In genomic region chr5:171899792-171900191, GRCh38 we compare ENCODE assay signal across 27 cellular contexts.
DNase-seq lines count a peak whose midpoint lies in the region; FAIRE-seq and TF ChIP-seq lines count a peak whose summit lies in the region.
"Had no signal": no experiment of that assay in that cellular context is flagged by ENCODE, and none has a peak within 500 bp of the region (broad histone marks: within the 10 kb centered on the region; RNA-seq: fewer than 3 reads in every experiment).

No MANE protein-coding gene starts in this region.

- H3K27ac ChIP-seq in H9 (ENCODE audit: insufficient read length, low read depth, low read length): no peak overlapping the region
- H3K27ac ChIP-seq in H1 (ENCODE audit: low read depth, low read length): no peak overlapping the region
- H3K27ac ChIP-seq: GM23248, SJSA1 had no signal

- H2BK20ac ChIP-seq in H9 (ENCODE audit: low read depth, low read length, poor library complexity, severe bottlenecking) (no peak overlapping the region), H1 (ENCODE audit: low read length) (no peak overlapping the region)

- H3K79me2 ChIP-seq in H9 (ENCODE audit: insufficient read depth, low read length) (no peaks in the 10 kb centered on the region; the same call in 1 of the 2 replicates), H1 (ENCODE audit: control insufficient read depth in 1 of 2, insufficient read depth in 2 of 2, low read length in 2 of 2) (peaks cover 0 to 57% of the 10 kb centered on the region in 2 experiments; a peak in 3 of 4 replicates)

- peak; percentile 72 for FAIRE-seq in H1 (lab: Jason Lieb, UNC)
- FAIRE-seq: GM12891, HTR-8/SVneo, K562 had no signal

- peaks cover 1 to 32% (median 9%) of the 10 kb centered on the region in 3 experiments; a peak in 5 of 7 replicates for H3K36me3 Mint-ChIP-seq in H9 (ENCODE audit: insufficient read depth in 1 of 3, low read depth in 3 of 3)
- H3K36me3 Mint-ChIP-seq in mesothelial cell of epicardium: peaks cover 2% of the 10 kb centered on the region

- no peak overlapping the region for H4K5ac ChIP-seq in H9 (ENCODE audit: insufficient read length, low read depth, low read length)
- H4K5ac ChIP-seq in H1 (ENCODE audit: insufficient read length, low read depth, low read length): no peak overlapping the region

- H3K4me3 Mint-ChIP-seq in H9 (no peak overlapping the region), mesothelial cell of epicardium (no peak overlapping the region)
- H3K4me3 Mint-ChIP-seq: CD4-positive, alpha-beta memory T cell had no signal

- H3K79me1 ChIP-seq in H9 (ENCODE audit: insufficient read depth, low read depth, low read length, poor library complexity, severe bottlenecking) (no peaks in the 10 kb centered on the region), H1 (ENCODE audit: low read depth, low read length) (peaks cover 2% of the 10 kb centered on the region)

- H3K9me3 Mint-ChIP-seq in H9 (no peaks in the 10 kb centered on the region), mesothelial cell of epicardium (no peaks in the 10 kb centered on the region)
- H3K9me3 Mint-ChIP-seq: CD4-positive, alpha-beta memory T cell had no signal

- WGBS in H9 (ENCODE audit: extremely low coverage, insufficient read length, low lambda C conversion rate): no CpG with 5 or more reads among the region's 5 CpGs
- WGBS in H1 (ENCODE audit: extremely low coverage in 1 of 2, insufficient coverage in 1 of 2, insufficient read length in 1 of 2, insufficient replicate concordance in 2 of 2, low coverage in 1 of 2, low lambda C conversion rate in 2 of 2, missing lambda C conversion rate in 1 of 2), 2 experiments: 78% methylated on average over 5 of the region's 5 CpGs; no CpG with 5 or more reads in 1 of the 2 experiments

- H3K4me2 ChIP-seq in H9 (ENCODE audit: insufficient read depth, insufficient read length, low read length) (no peak overlapping the region), H1 (ENCODE audit: insufficient read depth in 1 of 2, low read depth in 2 of 2, low read length in 2 of 2) (no peak overlapping the region)

- TF ChIP-seq CTCF in H9 (conservative IDR thresholded peaks at IDR 0.05): no peak
- no peak for TF ChIP-seq CTCF in H1 (IDR thresholded peaks at IDR 0.05; ENCODE audit: control extremely low read depth in 1 of 3, insufficient read depth in 1 of 3, low read depth in 1 of 3, low read length in 3 of 3)
- no peak for TF ChIP-seq CTCF in mesothelial cell of epicardium (IDR thresholded peaks at IDR 0.05; ENCODE audit: unreplicated experiment)

- H2BK15ac ChIP-seq in H9 (ENCODE audit: low read depth, low read length): no peak overlapping the region
- no peak overlapping the region for H2BK15ac ChIP-seq in H1 (ENCODE audit: low read length)

- no peak overlapping the region for H3T11ph ChIP-seq in H9 (ENCODE audit: low read length)

- H3K27me3 Mint-ChIP-seq in H9 (ENCODE audit: low read depth) (no peaks in the 10 kb centered on the region), mesothelial cell of epicardium (ENCODE audit: low read depth) (no peaks in the 10 kb centered on the region)
- H3K27me3 Mint-ChIP-seq: CD4-positive, alpha-beta memory T cell had no signal

- no peak for TF ChIP-seq EP300 in H1 (IDR thresholded peaks at IDR 0.05; ENCODE audit: borderline replicate concordance in 1 of 2, low read depth in 2 of 2, low read length in 2 of 2)

- H2AFZ ChIP-seq in H9 (ENCODE audit: low read length) (no peak overlapping the region), H1 (ENCODE audit: low read length) (no peak overlapping the region)
- H2AFZ ChIP-seq: GM23248 had no signal

- no peak overlapping the region for H2AK5ac ChIP-seq in H9 (ENCODE audit: insufficient read length, low read length)
- no peak overlapping the region for H2AK5ac ChIP-seq in H1 (ENCODE audit: low read depth, low read length)

- no peaks in the 10 kb centered on the region for H3K27me3 ChIP-seq in H9 (ENCODE audit: insufficient read depth, low read length)
- H3K27me3 ChIP-seq in H1 (replicated peaks in 1 of 4; ENCODE audit: control insufficient read depth in 3 of 4, extremely low read depth in 1 of 4, insufficient read depth in 3 of 4, low read length in 3 of 4): no peaks in the 10 kb centered on the region
- H3K27me3 ChIP-seq: SJSA1 had no signal

- TF ChIP-seq POLR2A in H1 (IDR thresholded peaks at IDR 0.05; ENCODE audit: control extremely low read depth in 1 of 2, low read depth in 2 of 2, low read length in 2 of 2): no peak

- H2BK5ac ChIP-seq in H9 (ENCODE audit: insufficient read length, low read length) (no peak overlapping the region), H1 (ENCODE audit: low read depth, low read length) (no peak overlapping the region)

- POLR2A ChIA-PET in H1 (lab: Charles Lee; ENCODE audit: partially characterized antibody): interaction anchor here (0.6 to 1.2 kb wide), 3 partner anchors 432 to 512 kb away, joined by 3 read pairs; no protein-coding TSS in a partner anchor

- H3K23ac ChIP-seq in H9 (ENCODE audit: insufficient read length, low read depth, low read length) (no peak overlapping the region), H1 (ENCODE audit: insufficient read length) (no peak overlapping the region)

- H4K20me1 ChIP-seq in H9 (ENCODE audit: control insufficient read depth, insufficient read depth, insufficient read length) (no peaks in the 10 kb centered on the region), H1 (replicated peaks in 1 of 2; ENCODE audit: control insufficient read depth in 1 of 2, insufficient read depth in 2 of 2, low read length in 2 of 2) (peaks cover 5 to 8% of the 10 kb centered on the region in 2 experiments)

- H3K27ac Mint-ChIP-seq in H9: peak overlapping the region in 2 of 3 experiments; percentile 12 to 62; a peak in 4 of 7 replicates
- peak overlapping the region; percentile 58 for H3K27ac Mint-ChIP-seq in mesothelial cell of epicardium

- H3K4me1 ChIP-seq in H9 (ENCODE audit: insufficient read depth, low read length): no peaks in the 10 kb centered on the region
- peaks cover 0 to 4% (median 2%) of the 10 kb centered on the region in 4 experiments; a peak in 1 of 7 replicates for H3K4me1 ChIP-seq in H1 (replicated peaks in 1 of 4; ENCODE audit: control insufficient read depth in 3 of 4, insufficient read depth in 4 of 4, low read length in 3 of 4)

- H3K23me2 ChIP-seq in H9 (ENCODE audit: insufficient read length, low read depth, low read length, poor library complexity, severe bottlenecking) (no peaks in the 10 kb centered on the region), H1 (ENCODE audit: low read depth, low read length) (no peaks in the 10 kb centered on the region)

- H3K9me3 ChIP-seq in H9 (ENCODE audit: control insufficient read depth, low read depth, low read length) (no peaks in the 10 kb centered on the region), H1 (ENCODE audit: insufficient read depth in 2 of 2, low read depth in 1 of 2, low read length in 1 of 2) (no peaks in the 10 kb centered on the region)
- H3K9me3 ChIP-seq: SJSA1 had no signal

- H3K14ac ChIP-seq in H9 (ENCODE audit: insufficient read depth, low read length): no peak overlapping the region
- no peak overlapping the region for H3K14ac ChIP-seq in H1 (ENCODE audit: insufficient read length)

- H3K4me3 ChIP-seq in H1 (ENCODE audit: extremely low read depth in 1 of 4, insufficient read depth in 2 of 4, low read depth in 3 of 4, low read length in 4 of 4): no peak overlapping the region
- H3K4me3 ChIP-seq: GM23248, K562, SJSA1 had no signal

- H3K9ac ChIP-seq in H9 (ENCODE audit: extremely low read depth, insufficient read length, low read length): no peak overlapping the region
- no peak overlapping the region for H3K9ac ChIP-seq in H1 (replicated peaks in 1 of 4; ENCODE audit: extremely low read depth in 1 of 4, low read depth in 3 of 4, low read length in 3 of 4)
- H3K9ac ChIP-seq: GM23248 had no signal

- H3K18ac ChIP-seq in H9 (ENCODE audit: insufficient read length, low read depth, low read length) (no peak overlapping the region), H1 (ENCODE audit: extremely low read depth, low read length) (no peak overlapping the region)

- CTCF ChIA-PET in H1 (lab: Charles Lee; ENCODE audit: partially characterized antibody): interaction anchor here (1.0 to 1.9 kb wide), 7 partner anchors 8 to 482 kb away, joined by 3 to 12 read pairs (median 5); no protein-coding TSS in a partner anchor

- H4K8ac ChIP-seq in H9 (replicated peaks; ENCODE audit: insufficient read length, low read depth, low read length): no peak overlapping the region
- H4K8ac ChIP-seq in H1 (ENCODE audit: extremely low read depth, insufficient read depth, low read length): no peak overlapping the region

- H2BK120ac ChIP-seq in H9 (ENCODE audit: low read depth, low read length, poor library complexity, severe bottlenecking) (no peak overlapping the region), H1 (replicated peaks; ENCODE audit: low read depth, low read length) (no peak overlapping the region)

- H3K56ac ChIP-seq in H9 (ENCODE audit: insufficient read length, low read depth, low read length) (no peak overlapping the region), H1 (replicated peaks; ENCODE audit: insufficient read length, low read depth, low read length) (no peak overlapping the region)

- peaks cover 0 to 24% (median 8%) of the 10 kb centered on the region in 4 experiments for H3K36me3 ChIP-seq in H1 (ENCODE audit: control insufficient read depth in 2 of 4, insufficient read depth in 4 of 4, low read length in 3 of 4)

- TF ChIP-seq RAD21 in H1 (IDR thresholded peaks at IDR 0.05 in 1 of 2, conservative IDR thresholded peaks at IDR 0.05 in 1 of 2; ENCODE audit: low read depth in 2 of 2, low read length in 2 of 2): no peak

- H3K4me1 Mint-ChIP-seq in H9 (peaks cover 18 to 19% of the 10 kb centered on the region in 2 experiments), mesothelial cell of epicardium (peaks cover 15% of the 10 kb centered on the region)

- H3K4ac ChIP-seq in H9 (ENCODE audit: low read depth, low read length): no peak overlapping the region
- H3K4ac ChIP-seq in H1 (replicated peaks; ENCODE audit: insufficient read length, low read depth, low read length): no peak overlapping the region

- H4K91ac ChIP-seq in H9 (ENCODE audit: insufficient read length, low read depth, low read length) (no peak overlapping the region), H1 (replicated peaks; ENCODE audit: insufficient read length, low read length) (no peak overlapping the region)

- no peak overlapping the region for H2BK12ac ChIP-seq in H9 (ENCODE audit: insufficient read length, low read depth, low read length)
- no peak overlapping the region for H2BK12ac ChIP-seq in H1 (ENCODE audit: low read depth, low read length)

- DNase-seq in H9: no peak
- DNase-seq in H1 (ENCODE audit: low read depth in 1 of 2, low spot score in 2 of 2): no peak
- DNase-seq in mesothelial cell of epicardium (ENCODE audit: low spot score in 2 of 2, unreplicated experiment in 2 of 2): no peak
- DNase-seq in NCI-H1105 treated with DMSO at 0.1 percent for 48 hours (lab: John Stamatoyannopoulos, UW): no peak
- no peak for DNase-seq in SIG-M5 treated with dmso at 0.1 percent for 504 hours (lab: John Stamatoyannopoulos, UW; ENCODE audit: unreplicated experiment)
- DNase-seq in NCI-H2171 treated with DMSO at 0.1 percent for 48 hours (lab: John Stamatoyannopoulos, UW): no peak
- no peak for DNase-seq in dedifferentiated amniotic fluid mesenchymal stem cell (ENCODE audit: extremely low spot score)
- DNase-seq: C1 segment of cervical spinal cord; CD4-positive, alpha-beta memory T cell; COR-L47; DMS 273 treated with DMSO at 0.1 percent for 48 hours; DMS79; EL; GF-D8; GM23248; HCEC 1CT; Kasumi-1; NCI-H1092 treated with DMSO at 0.1 percent for 48 hours; NCI-H1436 treated with DMSO at 0.1 percent for 48 hours; NCI-H187 treated with DMSO at 0.1 percent for 48 hours; NCI-H524 treated with DMSO at 0.1 percent for 48 hours; NCI-H774; PC-3 had no signal
